30 cellular contexts compared by ENCODE assay signal in the genomic region with DNA sequence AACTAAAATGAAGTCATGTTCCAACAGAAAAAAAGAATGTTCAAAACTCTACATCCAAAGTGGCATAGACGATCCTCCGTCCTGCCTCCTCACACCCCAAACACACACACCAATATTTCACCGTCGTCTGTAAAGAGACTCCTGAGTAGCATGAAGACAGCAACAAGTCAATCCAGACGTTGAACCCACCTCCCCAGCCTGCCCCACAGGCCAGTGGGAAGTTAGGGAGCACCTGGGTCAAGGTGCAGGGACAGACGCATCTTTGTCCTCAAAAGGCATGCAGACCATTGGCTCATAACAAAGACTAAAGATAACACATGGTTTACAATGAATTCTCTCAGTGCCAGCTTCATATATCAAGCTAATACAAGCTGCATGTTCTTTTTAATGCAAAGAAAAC.
"Had no signal": no experiment of that assay in that cellular context is flagged by ENCODE, and none has a peak within 500 bp of the region (broad histone marks: within the 10 kb centered on the region; RNA-seq: fewer than 3 reads in every experiment).

No MANE protein-coding gene starts in this region.

- H3K4me2 ChIP-seq: smooth muscle cell had no signal

- H3K36me3 ChIP-seq: neural progenitor cell, neutrophil, ovary, right lobe of liver, spleen, suprapubic skin, tibial artery, transverse colon, upper lobe of right lung, uterus had no signal

- DNase-seq: naive thymus-derived CD4-positive, alpha-beta T cell; natural killer cell; nucleus accumbens; ovary; posterior cingulate gyrus; psoas muscle; right cardiac atrium; right lobe of liver; spleen; stimulated activated CD4-positive, alpha-beta T cell treated with anti-CD3 and anti-CD28 coated beads, Interleukin-12 subunit alpha, Interleukin-12 subunit beta, amount 100 ng/mL, for 4 hours; stimulated activated CD4-positive, alpha-beta T cell treated with anti-CD3 and anti-CD28 coated beads, Interleukin-1b, Interleukin-23, amount 100 ng/mL, for 48 hours; stimulated activated CD4-positive, alpha-beta T cell treated with anti-CD3 and anti-CD28 coated beads, Interleukin-4, amount 100 ng/mL, for 1 hour; stimulated activated CD4-positive, alpha-beta T cell treated with anti-CD3 and anti-CD28 coated beads, Interleukin-4, amount 100 ng/mL, for 4 hours; stimulated activated CD8-positive, alpha-beta memory T cell treated with anti-CD3 and anti-CD28 coated beads, Interleukin-4, amount 100 ng/mL, for 48 hours; stimulated activated naive CD4-positive, alpha-beta T cell; stimulated activated naive CD8-positive, alpha-beta T cell treated with anti-CD3 and anti-CD28 coated beads, Interleukin-15, amount 100 ng/mL, for 72 hours; stimulated activated naive CD8-positive, alpha-beta T cell treated with anti-CD3 and anti-CD28 coated beads, Interleukin-15, Interleukin-2, amounts not matched to agents 100 U/mL and 50 U/mL, for 24 hours; substantia nigra; testis; transverse colon; upper lobe of right lung; uterus had no signal

- H3K9me3 ChIP-seq: neutrophil, ovary, psoas muscle, suprapubic skin, testis, upper lobe of right lung, uterus had no signal

- H2AFZ ChIP-seq: neural progenitor cell, parathyroid adenoma had no signal

- ATAC-seq: naive thymus-derived CD4-positive, alpha-beta T cell; natural killer cell; psoas muscle; right cardiac atrium; right lobe of liver; stimulated activated memory B cell treated with anti-CD40 and anti-IgM and Interleukin-4, amounts not matched to agents 10 μg/mL and 1 μg/mL and 100 μg/mL, for 72 hours; stimulated activated naive CD8-positive, alpha-beta T cell treated with anti-CD3 and anti-CD28 coated beads, Interleukin-15, amount 100 ng/mL, for 72 hours; stimulated activated naive CD8-positive, alpha-beta T cell treated with anti-CD3 and anti-CD28 coated beads, Interleukin-15, Interleukin-2, amounts not matched to agents 100 U/mL and 50 U/mL, for 24 hours; upper lobe of right lung had no signal

- H3K4me3 ChIP-seq: neural progenitor cell, ovary, psoas muscle, right lobe of liver, skin epidermis, smooth muscle cell, spleen, suprapubic skin, testis, tibial artery, transverse colon, upper lobe of right lung, uterus had no signal

- H3K27ac ChIP-seq: neutrophil, ovary, parathyroid adenoma, psoas muscle, right lobe of liver, skin epidermis, spleen, suprapubic skin, testis, tibial artery, transverse colon, upper lobe of right lung, uterus had no signal

- H3K4me1 ChIP-seq: parathyroid adenoma, psoas muscle, right lobe of liver, spleen, suprapubic skin, testis, tibial artery, transverse colon, upper lobe of right lung, uterus had no signal

- H3K9ac ChIP-seq: neural progenitor cell, parathyroid adenoma had no signal

- H3K27me3 ChIP-seq: neural progenitor cell, neutrophil, ovary, right lobe of liver, suprapubic skin, testis, tibial artery, transverse colon, upper lobe of right lung, uterus had no signal
